19 cellular contexts compared by ENCODE assay signal in the genomic region with DNA sequence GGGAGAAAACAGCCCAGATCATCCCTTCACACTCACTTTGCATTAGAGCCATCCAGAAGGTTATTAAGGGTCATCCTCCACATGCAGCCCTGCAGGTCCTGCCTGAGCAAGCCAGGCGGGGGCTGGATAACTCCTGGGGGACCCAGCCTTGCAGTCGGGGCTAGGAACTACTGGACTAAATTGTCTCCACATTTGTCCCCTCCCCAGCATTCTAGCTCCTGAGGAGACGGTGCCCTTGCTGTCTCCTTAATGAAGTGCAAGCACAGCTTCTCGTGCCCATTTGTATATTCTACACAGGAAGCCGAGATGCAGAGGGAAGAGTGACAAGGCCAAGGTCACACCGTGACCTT.
DNase-seq lines count a peak whose midpoint lies in the region; ATAC-seq and TF ChIP-seq lines count a peak whose summit lies in the region.
"Had no signal": no experiment of that assay in that cellular context is flagged by ENCODE, and none has a peak within 500 bp of the region (broad histone marks: within the 10 kb centered on the region; RNA-seq: fewer than 3 reads in every experiment).

No MANE protein-coding gene starts in this region.

- no peaks in the 10 kb centered on the region for H3K27me3 Mint-ChIP-seq in mesothelial cell of epicardium (ENCODE audit: low read depth)
- no peaks in the 10 kb centered on the region for H3K27me3 Mint-ChIP-seq in activated CD4-positive, alpha-beta T cell treated with anti-CD3 and anti-CD28 coated beads, Interleukin-2, amount 10 ng/mL, durations not matched to agents 24 days and 14 days
- H3K27me3 Mint-ChIP-seq: CD4-positive, alpha-beta T cell had no signal

- DNase-seq in adipocyte (ENCODE audit: low read depth): no peak
- DNase-seq in mesothelial cell of epicardium (ENCODE audit: low spot score in 2 of 2, unreplicated experiment in 2 of 2): no peak
- DNase-seq in osteoblast (ENCODE audit: insufficient read length, low spot score, missing footprints): peak; percentile 62
- DNase-seq in spleen: peak; percentile 15
- DNase-seq in activated CD4-positive, alpha-beta T cell treated with anti-CD3 and anti-CD28 coated beads, Interleukin-2, amount 10 ng/mL, durations not matched to agents 24 days and 14 days: no peak
- DNase-seq: CD4-positive, alpha-beta T cell; KG1; MG63; NCI-H1694 treated with DMSO at 0.1 percent for 48 hours; NCI-H2081; NCI-H2227 treated with DMSO at 0.1 percent for 48 hours; NCI-H526 treated with DMSO at 0.1 percent for 48 hours; RPMI8226 had no signal

- TF ChIP-seq POLR2A in spleen (IDR thresholded peaks at IDR 0.05): no peak

- H3K4me3 ChIP-seq in adipocyte (ENCODE audit: low read length) (peak overlapping the region; percentile 6), osteoblast (ENCODE audit: insufficient read depth, low read length) (no peak overlapping the region), spleen (no peak overlapping the region)
- H3K4me3 ChIP-seq: BLaER1, GM23248, HAP-1, MG63, SJSA1 had no signal

- intact Hi-C loops in spleen (cut with DNase I; ENCODE audit: low total_unique reads): no loop called here
- intact Hi-C loops in activated CD4-positive, alpha-beta T cell treated with anti-CD3 and anti-CD28 coated beads, Interleukin-2, amount 10 ng/mL, durations not matched to agents 24 days and 14 days (cut with micrococcal nuclease): no loop called here

- H3K27ac ChIP-seq in osteoblast (ENCODE audit: low read depth, low read length): no peak overlapping the region
- no peak overlapping the region for H3K27ac ChIP-seq in spleen
- H3K27ac ChIP-seq: BLaER1, GM23248 had no signal

- ATAC-seq in HG03469 (IDR thresholded peaks at IDR 0.05; ENCODE audit: unreplicated experiment): no peak
- no peak for ATAC-seq in HG03045 (IDR thresholded peaks at IDR 0.05; ENCODE audit: unreplicated experiment)

- H3K27me3 ChIP-seq in adipocyte (replicated peaks; ENCODE audit: control insufficient read depth, insufficient read depth, low read length): no peaks in the 10 kb centered on the region
- H3K27me3 ChIP-seq in osteoblast (ENCODE audit: insufficient read depth, low read length): peaks cover 12% of the 10 kb centered on the region
- H3K27me3 ChIP-seq in spleen (replicated peaks in 1 of 7): peaks cover 0 to 10% (median 0%) of the 10 kb centered on the region in 7 donors
- H3K27me3 ChIP-seq: BLaER1, MG63, SJSA1 had no signal

- H3K9me3 ChIP-seq in adipocyte (ENCODE audit: control insufficient read depth, low read length) (peaks cover 20% of the 10 kb centered on the region), osteoblast (ENCODE audit: low read depth, low read length) (peaks cover 3% of the 10 kb centered on the region), spleen (peaks cover 0 to 21% (median 2%) of the 10 kb centered on the region in 8 donors)
- H3K9me3 ChIP-seq: BLaER1, HAP-1, MG63, SJSA1 had no signal

- peak overlapping the region; percentile 41 for H3K27ac Mint-ChIP-seq in mesothelial cell of epicardium
- no peak overlapping the region for H3K27ac Mint-ChIP-seq in activated CD4-positive, alpha-beta T cell treated with anti-CD3 and anti-CD28 coated beads, Interleukin-2, amount 10 ng/mL, durations not matched to agents 24 days and 14 days
- H3K27ac Mint-ChIP-seq: CD4-positive, alpha-beta T cell had no signal

- TF ChIP-seq CTCF in mesothelial cell of epicardium (IDR thresholded peaks at IDR 0.05; ENCODE audit: unreplicated experiment): no peak
- no peak for TF ChIP-seq CTCF in osteoblast (IDR thresholded peaks at IDR 0.05; ENCODE audit: extremely low read depth, low read depth, low read length)
- no peak for TF ChIP-seq CTCF in spleen (IDR thresholded peaks at IDR 0.05 in 8 of 11, conservative IDR thresholded peaks at IDR 0.05 in 3 of 11)

- no peaks in the 10 kb centered on the region for H3K36me3 ChIP-seq in adipocyte (ENCODE audit: control insufficient read depth, insufficient read depth, low read length, severe bottlenecking)
- H3K36me3 ChIP-seq in osteoblast (ENCODE audit: insufficient read depth, low read length): no peaks in the 10 kb centered on the region
- no peaks in the 10 kb centered on the region for H3K36me3 ChIP-seq in spleen
- H3K36me3 ChIP-seq: BLaER1, HAP-1, MG63, SJSA1 had no signal

- peaks cover 3% of the 10 kb centered on the region for H3K36me3 Mint-ChIP-seq in mesothelial cell of epicardium
- H3K36me3 Mint-ChIP-seq in activated CD4-positive, alpha-beta T cell treated with anti-CD3 and anti-CD28 coated beads, Interleukin-2, amount 10 ng/mL, durations not matched to agents 24 days and 14 days (ENCODE audit: low read depth): no peaks in the 10 kb centered on the region

- WGBS in spleen, 5 donors: 69 to 92% (median 79%) methylated on average over 6 of the region's 6 CpGs

- no peaks in the 10 kb centered on the region for H3K79me2 ChIP-seq in osteoblast (ENCODE audit: insufficient read depth, low read length)

- no peak overlapping the region for H3K4me3 Mint-ChIP-seq in mesothelial cell of epicardium
- H3K4me3 Mint-ChIP-seq in activated CD4-positive, alpha-beta T cell treated with anti-CD3 and anti-CD28 coated beads, Interleukin-2, amount 10 ng/mL, durations not matched to agents 24 days and 14 days: no peak overlapping the region
- H3K4me3 Mint-ChIP-seq: CD4-positive, alpha-beta T cell had no signal

- H3K4me1 ChIP-seq in adipocyte (ENCODE audit: control insufficient read depth, insufficient read depth, low read length) (peaks cover 23% of the 10 kb centered on the region), osteoblast (ENCODE audit: insufficient read depth, low read length) (peaks cover 8% of the 10 kb centered on the region), spleen (no peaks in the 10 kb centered on the region)
- H3K4me1 ChIP-seq: HAP-1 had no signal

- H3K4me1 Mint-ChIP-seq in mesothelial cell of epicardium: peaks cover 16% of the 10 kb centered on the region
- H3K4me1 Mint-ChIP-seq in activated CD4-positive, alpha-beta T cell treated with anti-CD3 and anti-CD28 coated beads, Interleukin-2, amount 10 ng/mL, durations not matched to agents 24 days and 14 days: no peaks in the 10 kb centered on the region

- no peak overlapping the region for H3K9ac ChIP-seq in adipocyte (ENCODE audit: low read length)
- H3K9ac ChIP-seq: BLaER1, GM23248 had no signal

- H4K20me1 ChIP-seq in osteoblast (ENCODE audit: insufficient read depth, low read length): no peaks in the 10 kb centered on the region
- H4K20me1 ChIP-seq: BLaER1 had no signal

- H2AFZ ChIP-seq in osteoblast (ENCODE audit: low read length): no peak overlapping the region
- H2AFZ ChIP-seq: GM23248 had no signal

- H3K9me3 Mint-ChIP-seq in mesothelial cell of epicardium: peaks cover 11% of the 10 kb centered on the region
- H3K9me3 Mint-ChIP-seq in activated CD4-positive, alpha-beta T cell treated with anti-CD3 and anti-CD28 coated beads, Interleukin-2, amount 10 ng/mL, durations not matched to agents 24 days and 14 days: peaks cover 3% of the 10 kb centered on the region

- no peak overlapping the region for H3K4me2 ChIP-seq in osteoblast (ENCODE audit: insufficient read depth, low read length)
- H3K4me2 ChIP-seq: BLaER1 had no signal

Comparison
In these comparisons a context has a peak if more than half of its experiments do, and no peak if none do; other contexts are left out.
1. DNase-seq: peak in osteoblast (single experiment) and spleen (single experiment); none in adipocyte (single experiment), mesothelial cell of epicardium (0 of 2) and activated CD4-positive, alpha-beta T cell treated with anti-CD3 and anti-CD28 coated beads, Interleukin-2, amount 10 ng/mL, durations not matched to agents 24 days and 14 days (single experiment).